Comparison of ENCODE assay signal across 7 cellular contexts in genomic region chr20:49278817-49279676, GRCh38. TPM values are rescaled to one million over a fixed set of nuclear protein-coding genes. Genes with fewer than 3 reads are reported as not detected.
DNase-seq lines count a peak whose midpoint lies in the region; ATAC-seq and TF ChIP-seq lines count a peak whose summit lies in the region.

No MANE protein-coding gene starts in this region.

- in situ Hi-C loops in astrocyte of the spinal cord (cut with HindIII; ENCODE audit: low sequenced_read_pairs), result no loop called here

- H3K9me3 Mint-ChIP-seq in stimulated activated naive B cell treated with anti-CD40 and anti-IgM and Interleukin-4, amounts not matched to agents 10 μg/mL and 1 μg/mL and 100 μg/mL, for 72 hours, result peaks cover 26 to 32% of the 10 kb centered on the region in 2 donors

- H3K4me3 ChIP-seq in PC-3 (ENCODE audit: low read length) (peak overlapping the region; percentile 89), astrocyte of the spinal cord (ENCODE audit: low read depth, low read length) (peak overlapping the region; percentile 97)

- H3F3A ChIP-seq in PC-3 (ENCODE audit: low read length, unreplicated experiment), result peaks cover 43% of the 10 kb centered on the region

- H3K9me3 ChIP-seq in PC-3 (ENCODE audit: low read length), result peaks cover 18% of the 10 kb centered on the region

- H3K4me3 Mint-ChIP-seq in stimulated activated naive B cell treated with anti-CD40 and anti-IgM and Interleukin-4, amounts not matched to agents 10 μg/mL and 1 μg/mL and 100 μg/mL, for 72 hours, result peak overlapping the region; percentile 92 to 95

- DNase-seq in PC-3, result no peak
- DNase-seq in astrocyte of the spinal cord (ENCODE audit: low read depth, low spot score), result no peak
- DNase-seq in left colon, result peak in 1 of 2 donors; percentile 37
- no peak for DNase-seq in stimulated activated naive B cell treated with anti-CD40 and anti-IgM and Interleukin-4, amounts not matched to agents 10 μg/mL and 1 μg/mL and 100 μg/mL, for 72 hours
- no peak for DNase-seq in cortex of kidney (lab: John Stamatoyannopoulos, UW)
- no peak for DNase-seq in superior temporal gyrus (ENCODE audit: extremely low spot score)

- peaks cover 68 to 80% of the 10 kb centered on the region in 2 donors for H3K36me3 Mint-ChIP-seq in stimulated activated naive B cell treated with anti-CD40 and anti-IgM and Interleukin-4, amounts not matched to agents 10 μg/mL and 1 μg/mL and 100 μg/mL, for 72 hours

- peaks cover 54% of the 10 kb centered on the region for H3K4me1 ChIP-seq in PC-3 (ENCODE audit: insufficient read depth, low read length)

- H3K27me3 ChIP-seq in PC-3 (ENCODE audit: low read length), result no peaks in the 10 kb centered on the region

- H4K20me1 ChIP-seq in PC-3 (ENCODE audit: low read length), result peaks cover 55% of the 10 kb centered on the region

- peaks cover 58% of the 10 kb centered on the region for H3K36me3 ChIP-seq in PC-3 (ENCODE audit: low read depth, low read length)

- peak overlapping the region; percentile 99 for H3K27ac Mint-ChIP-seq in stimulated activated naive B cell treated with anti-CD40 and anti-IgM and Interleukin-4, amounts not matched to agents 10 μg/mL and 1 μg/mL and 100 μg/mL, for 72 hours

- ATAC-seq in GM21717 (IDR thresholded peaks at IDR 0.05; ENCODE audit: unreplicated experiment) (peak; percentile 0), PC-3 (no peak), left colon (peak; percentile 2)
- no peak for ATAC-seq in stimulated activated naive B cell treated with anti-CD40 and anti-IgM and Interleukin-4, amounts not matched to agents 10 μg/mL and 1 μg/mL and 100 μg/mL, for 72 hours (replicated peaks)

- peak overlapping the region; percentile 96 for H3K9ac ChIP-seq in PC-3 (ENCODE audit: low read length)

- POLR2A ChIA-PET in PC-3 (lab: Charles Lee; ENCODE audit: unreplicated experiment), result no interaction called here

- peaks cover 86% of the 10 kb centered on the region for H3K79me2 ChIP-seq in PC-3 (ENCODE audit: low read length)

- TF ChIP-seq CTCF in PC-3 (conservative IDR thresholded peaks at IDR 0.05; ENCODE audit: low read depth, low read length) (no peak), astrocyte of the spinal cord (IDR thresholded peaks at IDR 0.05; ENCODE audit: low read depth, low read length) (no peak)

- H3K9me2 ChIP-seq in PC-3 (replicated peaks; ENCODE audit: low read length), result no peaks in the 10 kb centered on the region

- H3K4me1 Mint-ChIP-seq in stimulated activated naive B cell treated with anti-CD40 and anti-IgM and Interleukin-4, amounts not matched to agents 10 μg/mL and 1 μg/mL and 100 μg/mL, for 72 hours, result peaks cover 50 to 66% of the 10 kb centered on the region in 2 donors

- CTCF ChIA-PET in PC-3 (lab: Charles Lee), result no interaction called here

- peaks cover 0 to 5% of the 10 kb centered on the region in 2 donors for H3K27me3 Mint-ChIP-seq in stimulated activated naive B cell treated with anti-CD40 and anti-IgM and Interleukin-4, amounts not matched to agents 10 μg/mL and 1 μg/mL and 100 μg/mL, for 72 hours

- H3K27ac ChIP-seq in PC-3 (ENCODE audit: low read length), result peak overlapping the region; percentile 85

- H2AFZ ChIP-seq in PC-3 (ENCODE audit: low read length), result no peak overlapping the region

- intact Hi-C loops in PC-3 (cut with micrococcal nuclease) (loop anchor here (5.0 kb wide), 1 partner anchor 43 kb away; no protein-coding TSS in a partner anchor), left colon (cut with DNase I, micrococcal nuclease) (no loop called here)

- peak overlapping the region; percentile 89 for H3K4me2 ChIP-seq in PC-3 (ENCODE audit: low read length)

- TSS peak; percentile 58 for BruUV-seq in PC-3 (replicated peaks; lab: Mats Ljungman, UMichigan)

RNA-seq across cellular contexts. Expression of gene ZNFX1, which starts 1.2 kb away (rescaled TPM):
- total RNA-seq in PC-3 (2014; rRNA removed) (18.8 and 18.9 TPM in 2 replicates), left colon (10 to 100 TPM; 28.5 to 29.8 TPM)

RNA-seq across cellular contexts. Expression of gene DDX27, which starts 59.8 kb away (rescaled TPM):
- total RNA-seq in PC-3 (2014; rRNA removed) (80.8 and 97.3 TPM in 2 replicates), left colon (10 to 100 TPM; 28.3 TPM)

Comparison
In these comparisons a context has a peak if more than half of its experiments do, and no peak if none do; other contexts are left out.
1. ATAC-seq: peak in GM21717 (single experiment) and left colon (single experiment); none in PC-3 (single experiment) and stimulated activated naive B cell treated with anti-CD40 and anti-IgM and Interleukin-4, amounts not matched to agents 10 μg/mL and 1 μg/mL and 100 μg/mL, for 72 hours (0 of 2).